ENCODE assay signal across 17 cellular contexts in the genomic region with DNA sequence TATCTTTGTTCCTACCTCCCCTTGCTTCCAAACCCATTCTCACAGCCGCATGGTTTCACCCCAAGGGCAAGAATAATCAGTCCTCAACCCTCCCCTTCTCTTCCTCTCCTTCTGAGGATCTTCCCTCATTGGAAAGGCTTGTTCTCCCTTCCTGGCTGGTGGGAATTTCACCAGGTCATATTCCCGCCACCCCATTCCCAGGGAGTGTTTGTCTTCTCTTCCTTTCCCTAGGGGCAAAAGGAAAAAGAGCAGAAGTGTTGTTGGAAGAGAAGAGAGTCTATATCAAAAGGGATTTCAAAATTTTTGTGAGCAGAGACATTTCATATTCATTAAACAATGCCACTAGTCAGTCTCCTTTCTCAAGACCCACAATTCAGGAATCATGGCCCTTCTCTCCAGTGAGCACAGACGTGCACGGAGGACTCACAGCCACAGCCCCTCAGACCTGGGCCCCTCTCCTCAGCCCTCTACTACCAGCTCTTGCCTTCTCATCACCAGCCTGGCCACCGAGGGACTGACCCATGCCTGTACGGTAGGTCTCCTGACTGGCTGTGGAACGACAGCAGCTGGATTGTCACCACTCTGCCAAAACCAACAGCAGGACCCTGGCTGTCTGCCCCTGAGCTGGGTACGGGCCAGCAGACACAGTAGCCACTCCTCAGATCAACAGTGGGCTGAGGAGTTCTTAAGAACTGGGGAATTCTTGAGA.
"Had no signal": no experiment of that assay in that cellular context is flagged by ENCODE, and none has a peak within 500 bp of the region (broad histone marks: within the 10 kb centered on the region; RNA-seq: fewer than 3 reads in every experiment).

No MANE protein-coding gene starts in this region.

- H3K79me2 ChIP-seq: parathyroid adenoma had no signal

- H3K4me1 ChIP-seq: parathyroid adenoma had no signal

- DNase-seq: activated CD4-positive, alpha-beta T cell treated with anti-CD3 and anti-CD28 coated beads for 4 hours; activated CD8-positive, alpha-beta memory T cell treated with anti-CD3 and anti-CD28 coated beads, Interleukin-2, amount 50 U/mL, for 48 hours; activated CD8-positive, alpha-beta T cell treated with anti-CD3 and anti-CD28 coated beads, Interleukin-2, amount 10 ng/mL, durations not matched to agents 7 days and 5 days; activated naive CD4-positive, alpha-beta T cell; cortex of kidney; effector memory CD4-positive, alpha-beta T cell; hippocampal formation; nephron progenitor cell; retina; small intestine; T1000; transverse colon had no signal

- H3K36me3 ChIP-seq: ascending aorta, cardiac muscle cell, transverse colon had no signal

- H3K4me3 ChIP-seq: ascending aorta, cardiac muscle cell, transverse colon had no signal

- H3K9ac ChIP-seq: parathyroid adenoma had no signal

- H3K27ac ChIP-seq: ascending aorta, cardiac muscle cell, epithelial cell of prostate, parathyroid adenoma, transverse colon, VCaP had no signal

- H2AFZ ChIP-seq: parathyroid adenoma had no signal

- ATAC-seq: activated CD8-positive, alpha-beta T cell treated with anti-CD3 and anti-CD28 coated beads, Interleukin-2, amount 10 ng/mL, durations not matched to agents 7 days and 5 days had no signal

- H3K27me3 ChIP-seq: ascending aorta, transverse colon had no signal

- H3K9me3 ChIP-seq: ascending aorta, transverse colon had no signal
